30 cellular contexts compared by ENCODE assay signal in genomic region chr1:71417421-71417820, GRCh38.
"Had no signal": no experiment of that assay in that cellular context is flagged by ENCODE, and none has a peak within 500 bp of the region (broad histone marks: within the 10 kb centered on the region; RNA-seq: fewer than 3 reads in every experiment).

No MANE protein-coding gene starts in this region.

- H3K4me3 ChIP-seq: ascending aorta, breast epithelium, cardiac muscle cell, colonic mucosa had no signal

- ATAC-seq: activated CD4-positive, alpha-beta T cell treated with anti-CD3 and anti-CD28 coated beads for 36 hours; activated CD8-positive, alpha-beta memory T cell treated with anti-CD3 and anti-CD28 coated beads, Interleukin-2, amount 10 ng/mL, durations not matched to agents 7 days and 5 days; activated CD8-positive, alpha-beta T cell treated with anti-CD3 and anti-CD28 coated beads, Interleukin-2, amount 10 ng/mL, durations not matched to agents 7 days and 5 days; activated naive CD4-positive, alpha-beta T cell treated with anti-CD3 and anti-CD28 coated beads, Interleukin-2, amount 50 U/mL, for 72 hours; esophagus mucosa had no signal

- H3K4me1 ChIP-seq: ascending aorta, breast epithelium, colonic mucosa had no signal

- DNase-seq: activated CD4-positive, alpha-beta memory T cell treated with anti-CD3 and anti-CD28 coated beads for 36 hours; activated CD4-positive, alpha-beta T cell treated with anti-CD3 and anti-CD28 coated beads for 36 hours; activated CD4-positive, alpha-beta T cell treated with anti-CD3 and anti-CD28 coated beads, Interleukin-2, amount 10 ng/mL, durations not matched to agents 24 days and 14 days; activated CD4-positive, CD25-positive, alpha-beta regulatory T cell; activated CD4-positive, CD25-positive, alpha-beta regulatory T cell treated with anti-CD3 and anti-CD28 coated beads, Interleukin-2, amount 50 U/mL, for 72 hours; activated CD8-positive, alpha-beta memory T cell treated with anti-CD3 and anti-CD28 coated beads, Interleukin-2, amount 10 ng/mL, durations not matched to agents 7 days and 5 days; activated CD8-positive, alpha-beta memory T cell treated with anti-CD3 and anti-CD28 coated beads, Interleukin-2, amount 50 U/mL, for 4 hours; activated CD8-positive, alpha-beta T cell treated with anti-CD3 and anti-CD28 coated beads, Interleukin-2, amount 10 ng/mL, durations not matched to agents 7 days and 5 days; activated gamma-delta T cell; activated naive CD4-positive, alpha-beta T cell; activated naive CD4-positive, alpha-beta T cell treated with anti-CD3 and anti-CD28 coated beads, Interleukin-2, amount 10 ng/mL, durations not matched to agents 7 days and 5 days; activated naive CD8-positive, alpha-beta T cell treated with anti-CD3 and anti-CD28 coated beads, Interleukin-2, amount 10 ng/mL, durations not matched to agents 7 days and 5 days; activated T-cell treated with anti-CD3 and anti-CD28 coated beads, Interleukin-2, amount 50 U/mL, for 1 hour; activated T-cell treated with anti-CD3 and anti-CD28 coated beads, Interleukin-2, amount 50 U/mL, for 48 hours; central memory CD4-positive, alpha-beta T cell; cerebellar nuclear complex; colonic mucosa; effector CD8-positive, alpha-beta T cell; foreskin fibroblast; head of caudate nucleus; T-helper 2 cell had no signal

- H3K9me3 ChIP-seq: ascending aorta, breast epithelium, colonic mucosa had no signal

- H3K4me3 Mint-ChIP-seq: activated CD4-positive, alpha-beta memory T cell treated with anti-CD3 and anti-CD28 coated beads for 36 hours; activated CD4-positive, alpha-beta T cell treated with anti-CD3 and anti-CD28 coated beads for 36 hours; activated CD4-positive, alpha-beta T cell treated with anti-CD3 and anti-CD28 coated beads, Interleukin-2, amount 10 ng/mL, durations not matched to agents 24 days and 14 days; activated CD8-positive, alpha-beta memory T cell treated with anti-CD3 and anti-CD28 coated beads, Interleukin-2, amount 10 ng/mL, durations not matched to agents 7 days and 5 days; activated CD8-positive, alpha-beta T cell treated with anti-CD3 and anti-CD28 coated beads, Interleukin-2, amount 10 ng/mL, durations not matched to agents 7 days and 5 days; activated naive CD4-positive, alpha-beta T cell treated with anti-CD3 and anti-CD28 coated beads, Interleukin-2, amount 10 ng/mL, durations not matched to agents 7 days and 5 days; activated naive CD8-positive, alpha-beta T cell treated with anti-CD3 and anti-CD28 coated beads, Interleukin-2, amount 10 ng/mL, durations not matched to agents 7 days and 5 days; activated T-helper 1 cell treated with anti-CD3 and anti-CD28 coated beads, Interleukin-12 subunit alpha, Interleukin-12 subunit beta, Interleukin-2, Interleukin-4 antibody, amounts not matched to agents 30 ng/mL and 10 ng/mL and 1 ng/mL, durations not matched to agents 14 hours and 24 hours and 36 hours; brain had no signal

- H3K36me3 Mint-ChIP-seq: activated CD4-positive, alpha-beta memory T cell treated with anti-CD3 and anti-CD28 coated beads for 36 hours; activated CD8-positive, alpha-beta memory T cell treated with anti-CD3 and anti-CD28 coated beads, Interleukin-2, amount 10 ng/mL, durations not matched to agents 7 days and 5 days; activated naive CD4-positive, alpha-beta T cell treated with anti-CD3 and anti-CD28 coated beads, Interleukin-2, amount 10 ng/mL, durations not matched to agents 7 days and 5 days; activated naive CD4-positive, alpha-beta T cell treated with anti-CD3 and anti-CD28 coated beads, Interleukin-2, amount 50 U/mL, for 72 hours; activated naive CD8-positive, alpha-beta T cell treated with anti-CD3 and anti-CD28 coated beads, Interleukin-2, amount 10 ng/mL, durations not matched to agents 7 days and 5 days; brain had no signal

- H3K4me1 Mint-ChIP-seq: activated CD4-positive, alpha-beta T cell treated with anti-CD3 and anti-CD28 coated beads for 36 hours; activated CD4-positive, alpha-beta T cell treated with anti-CD3 and anti-CD28 coated beads, Interleukin-2, amount 10 ng/mL, durations not matched to agents 24 days and 14 days; activated CD8-positive, alpha-beta memory T cell treated with anti-CD3 and anti-CD28 coated beads, Interleukin-2, amount 10 ng/mL, durations not matched to agents 7 days and 5 days; activated naive CD4-positive, alpha-beta T cell treated with anti-CD3 and anti-CD28 coated beads, Interleukin-2, amount 10 ng/mL, durations not matched to agents 7 days and 5 days; activated naive CD8-positive, alpha-beta T cell treated with anti-CD3 and anti-CD28 coated beads, Interleukin-2, amount 10 ng/mL, durations not matched to agents 7 days and 5 days had no signal

- H3K9me3 Mint-ChIP-seq: activated CD4-positive, alpha-beta memory T cell treated with anti-CD3 and anti-CD28 coated beads for 36 hours; activated CD4-positive, alpha-beta T cell treated with anti-CD3 and anti-CD28 coated beads, Interleukin-2, amount 10 ng/mL, durations not matched to agents 24 days and 14 days; activated naive CD4-positive, alpha-beta T cell treated with anti-CD3 and anti-CD28 coated beads, Interleukin-2, amount 10 ng/mL, durations not matched to agents 7 days and 5 days; activated naive CD4-positive, alpha-beta T cell treated with anti-CD3 and anti-CD28 coated beads, Interleukin-2, amount 50 U/mL, for 72 hours; activated T-helper 1 cell treated with anti-CD3 and anti-CD28 coated beads, Interleukin-12 subunit alpha, Interleukin-12 subunit beta, Interleukin-2, Interleukin-4 antibody, amounts not matched to agents 30 ng/mL and 10 ng/mL and 1 ng/mL, durations not matched to agents 14 hours and 24 hours and 36 hours; activated T-helper 2 cell treated with anti-CD3 and anti-CD28 coated beads, Interferon-gamma antibody, Interleukin-2, Interleukin-4, amounts not matched to agents 10 μg/mL and 5 μg/mL and 100 μg/mL, durations not matched to agents 14 hours and 24 hours and 36 hours; brain had no signal

- H3K36me3 ChIP-seq: ascending aorta, breast epithelium, cardiac muscle cell, colonic mucosa had no signal

- H3K27me3 ChIP-seq: ascending aorta, breast epithelium, cardiac muscle cell, colonic mucosa had no signal

- H3K27ac ChIP-seq: ascending aorta, breast epithelium, cardiac muscle cell, colonic mucosa, epithelial cell of prostate had no signal

- H3K27ac Mint-ChIP-seq: activated CD4-positive, alpha-beta memory T cell treated with anti-CD3 and anti-CD28 coated beads for 36 hours; activated CD4-positive, alpha-beta T cell treated with anti-CD3 and anti-CD28 coated beads for 36 hours; activated CD4-positive, alpha-beta T cell treated with anti-CD3 and anti-CD28 coated beads, Interleukin-2, amount 10 ng/mL, durations not matched to agents 24 days and 14 days; activated CD8-positive, alpha-beta memory T cell treated with anti-CD3 and anti-CD28 coated beads, Interleukin-2, amount 10 ng/mL, durations not matched to agents 7 days and 5 days; activated CD8-positive, alpha-beta T cell treated with anti-CD3 and anti-CD28 coated beads, Interleukin-2, amount 10 ng/mL, durations not matched to agents 7 days and 5 days; activated naive CD4-positive, alpha-beta T cell treated with anti-CD3 and anti-CD28 coated beads, Interleukin-2, amount 10 ng/mL, durations not matched to agents 7 days and 5 days; activated naive CD4-positive, alpha-beta T cell treated with anti-CD3 and anti-CD28 coated beads, Interleukin-2, amount 50 U/mL, for 72 hours; activated naive CD8-positive, alpha-beta T cell treated with anti-CD3 and anti-CD28 coated beads, Interleukin-2, amount 10 ng/mL, durations not matched to agents 7 days and 5 days; activated T-helper 1 cell treated with anti-CD3 and anti-CD28 coated beads, Interleukin-12 subunit alpha, Interleukin-12 subunit beta, Interleukin-2, Interleukin-4 antibody, amounts not matched to agents 30 ng/mL and 10 ng/mL and 1 ng/mL, durations not matched to agents 14 hours and 24 hours and 36 hours; activated T-helper 2 cell treated with anti-CD3 and anti-CD28 coated beads, Interferon-gamma antibody, Interleukin-2, Interleukin-4, amounts not matched to agents 10 μg/mL and 5 μg/mL and 100 μg/mL, durations not matched to agents 14 hours and 24 hours and 36 hours; brain had no signal

- H3K27me3 Mint-ChIP-seq: activated CD4-positive, alpha-beta memory T cell treated with anti-CD3 and anti-CD28 coated beads for 36 hours; activated CD4-positive, alpha-beta T cell treated with anti-CD3 and anti-CD28 coated beads for 36 hours; activated CD4-positive, alpha-beta T cell treated with anti-CD3 and anti-CD28 coated beads, Interleukin-2, amount 10 ng/mL, durations not matched to agents 24 days and 14 days; activated CD8-positive, alpha-beta memory T cell treated with anti-CD3 and anti-CD28 coated beads, Interleukin-2, amount 10 ng/mL, durations not matched to agents 7 days and 5 days; activated naive CD4-positive, alpha-beta T cell treated with anti-CD3 and anti-CD28 coated beads, Interleukin-2, amount 10 ng/mL, durations not matched to agents 7 days and 5 days; activated naive CD8-positive, alpha-beta T cell treated with anti-CD3 and anti-CD28 coated beads, Interleukin-2, amount 10 ng/mL, durations not matched to agents 7 days and 5 days; brain had no signal
